In the genomic region with DNA sequence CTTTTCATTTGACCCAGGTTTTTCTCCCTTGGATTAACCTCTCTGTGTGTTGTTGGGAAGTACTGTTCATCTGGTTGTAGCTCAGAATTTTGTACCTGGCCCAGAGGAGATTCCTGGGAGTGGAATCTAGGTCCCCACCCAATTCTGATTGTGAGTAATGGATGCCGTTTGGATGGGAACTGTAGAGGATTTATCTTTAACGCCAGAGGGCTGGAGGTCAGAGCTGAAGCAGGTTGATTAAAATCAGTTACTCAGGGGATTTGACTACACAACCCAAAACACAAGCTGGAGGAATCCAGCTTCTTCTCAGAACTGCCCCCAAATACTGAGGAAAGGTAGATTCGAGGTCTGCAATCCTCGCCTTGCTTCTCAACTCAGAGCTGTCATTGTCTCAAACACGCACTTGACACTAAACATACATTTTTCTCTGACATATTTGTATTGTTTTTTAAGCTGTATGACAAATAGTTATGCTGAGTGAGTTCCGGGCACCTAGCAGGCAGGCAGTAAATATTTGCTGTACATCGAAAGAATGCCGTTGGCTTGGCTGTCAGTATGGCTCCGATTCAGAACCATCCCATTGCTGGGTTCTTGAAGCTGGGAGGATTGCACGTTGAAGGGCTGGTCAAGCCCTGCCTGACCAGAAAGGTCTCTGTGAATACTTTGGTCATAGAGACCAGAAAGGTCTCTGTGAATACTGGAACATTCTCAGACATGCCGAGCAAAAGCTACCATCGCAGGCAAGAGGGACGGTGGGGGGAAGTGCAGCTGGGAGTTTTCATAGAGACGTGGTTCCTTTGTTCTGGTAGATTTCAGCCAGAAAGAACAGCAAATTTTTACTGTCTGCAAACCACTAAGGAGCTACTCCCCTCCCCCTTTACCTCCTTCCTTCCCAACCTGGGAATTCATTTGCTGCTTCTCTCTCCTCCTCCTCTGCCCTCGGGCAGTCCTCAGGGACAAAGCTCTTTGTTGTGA, we compare ENCODE assay signal across 8 cellular contexts.
DNase-seq lines count a peak whose midpoint lies in the region; ATAC-seq and TF ChIP-seq lines count a peak whose summit lies in the region.

No MANE protein-coding gene starts in this region.

- DNase-seq in AG10803 (ENCODE audit: low read depth) (peak; percentile 77), astrocyte of the cerebellum (ENCODE audit: low read depth) (no peak), upper lobe of left lung (no peak), NCI-H510A treated with DMSO at 0.1 percent for 48 hours (lab: John Stamatoyannopoulos, UW) (no peak)

- peak overlapping the region; percentile 79; the same call in 1 of the 2 replicates for H3K27ac ChIP-seq in HUES6 (ENCODE audit: low read depth, low read length)
- H3K27ac ChIP-seq in liver (ENCODE audit: low read depth in 1 of 2, low read length in 2 of 2), result peak overlapping the region in 1 of 2 donors; percentile 83
- peak overlapping the region; percentile 70 to 83 (median 79) for H3K27ac ChIP-seq in upper lobe of left lung

- TF ChIP-seq POLR2A in upper lobe of left lung (IDR thresholded peaks at IDR 0.05), result no peak

- no peak for ATAC-seq in upper lobe of left lung (ENCODE audit: low FRiP score in 2 of 2)
- ATAC-seq in HG03196 (IDR thresholded peaks at IDR 0.05; ENCODE audit: unreplicated experiment), result no peak
- ATAC-seq in HG03521 (IDR thresholded peaks at IDR 0.05; ENCODE audit: unreplicated experiment), result no peak

- in situ Hi-C loops in astrocyte of the cerebellum (cut with HindIII; ENCODE audit: low sequenced_read_pairs), result no loop called here

- no peak for TF ChIP-seq RAD21 in liver (IDR thresholded peaks at IDR 0.05)

- H3K9ac ChIP-seq in HUES6 (ENCODE audit: low read length), result peak overlapping the region; percentile 80
- H3K9ac ChIP-seq in liver (ENCODE audit: low read depth in 1 of 2, low read length in 2 of 2), result no peak overlapping the region

- TF ChIP-seq CTCF in AG10803 (conservative IDR thresholded peaks at IDR 0.05; ENCODE audit: low read length) (no peak), astrocyte of the cerebellum (IDR thresholded peaks at IDR 0.05; ENCODE audit: low read depth, low read length, missing control alignments) (no peak), liver (IDR thresholded peaks at IDR 0.05; ENCODE audit: low read depth, low read length, missing input control) (no peak), upper lobe of left lung (IDR thresholded peaks at IDR 0.05) (no peak)

- H3K36me3 ChIP-seq in HUES6 (ENCODE audit: control insufficient read depth, insufficient read depth, low read length) (no peaks in the 10 kb centered on the region; the same call in 1 of the 2 replicates), liver (ENCODE audit: control insufficient read depth in 4 of 4, insufficient read depth in 3 of 4, low read depth in 1 of 4, low read length in 3 of 4) (no peaks in the 10 kb centered on the region), upper lobe of left lung (no peaks in the 10 kb centered on the region)

- 33% methylated on average over 15 of the region's 15 CpGs for WGBS in liver
- 34 to 36% methylated on average over 15 of the region's 15 CpGs for WGBS in upper lobe of left lung, 2 donors

- H3K4me1 ChIP-seq in HUES6 (ENCODE audit: control insufficient read depth, insufficient read depth, low read length) (peaks cover 36% of the 10 kb centered on the region), liver (ENCODE audit: control insufficient read depth in 4 of 4, insufficient read depth in 4 of 4, low read length in 3 of 4) (peaks cover 3 to 18% (median 8%) of the 10 kb centered on the region in 4 donors), upper lobe of left lung (peaks cover 2 to 22% (median 14%) of the 10 kb centered on the region in 4 donors)

- no peak for TF ChIP-seq EP300 in upper lobe of left lung (IDR thresholded peaks at IDR 0.05)

- peaks cover 20% of the 10 kb centered on the region for H3K9me3 ChIP-seq in HUES6 (ENCODE audit: control insufficient read depth, insufficient read depth, low read depth, low read length)
- H3K9me3 ChIP-seq in liver (ENCODE audit: control insufficient read depth in 4 of 4, low read length in 3 of 4), result no peaks in the 10 kb centered on the region
- H3K9me3 ChIP-seq in upper lobe of left lung, result no peaks in the 10 kb centered on the region

- H3K4me3 ChIP-seq in AG10803 (ENCODE audit: low read length), result peak overlapping the region; percentile 58
- peak overlapping the region; percentile 63 for H3K4me3 ChIP-seq in HUES6 (ENCODE audit: low read depth, low read length)
- peak overlapping the region; percentile 41 for H3K4me3 ChIP-seq in astrocyte of the cerebellum (ENCODE audit: low read depth, low read length)
- peak overlapping the region; percentile 30 to 67 (median 46) for H3K4me3 ChIP-seq in liver (ENCODE audit: low read depth in 1 of 3, low read length in 3 of 3)
- peak overlapping the region in 3 of 4 donors; percentile 38 to 54 (median 43) for H3K4me3 ChIP-seq in upper lobe of left lung

- H3K27me3 ChIP-seq in HUES6 (ENCODE audit: control insufficient read depth, insufficient read depth, low read length), result no peaks in the 10 kb centered on the region
- no peaks in the 10 kb centered on the region for H3K27me3 ChIP-seq in liver (ENCODE audit: control insufficient read depth in 4 of 4, insufficient read depth in 4 of 4, low read length in 3 of 4)
- no peaks in the 10 kb centered on the region for H3K27me3 ChIP-seq in upper lobe of left lung

TF ChIP-seq in liver, 16 proteins besides CTCF, POLR2A, EP300 and RAD21:
- TF ChIP-seq RXRA (IDR thresholded peaks at IDR 0.05) (no peak), HNF4G (IDR thresholded peaks at IDR 0.05) (no peak), EGR1 (IDR thresholded peaks at IDR 0.05; ENCODE audit: low read depth in 2 of 2) (no peak), SP1 (IDR thresholded peaks at IDR 0.05) (no peak), FOXA1 (IDR thresholded peaks at IDR 0.05) (no peak), TAF1 (conservative IDR thresholded peaks at IDR 0.05) (no peak), GABPA (IDR thresholded peaks at IDR 0.05 in 1 of 2, conservative IDR thresholded peaks at IDR 0.05 in 1 of 2) (no peak), FOXA2 (IDR thresholded peaks at IDR 0.05) (no peak), HNF4A (conservative IDR thresholded peaks at IDR 0.05) (no peak), NR2F2 (IDR thresholded peaks at IDR 0.05) (no peak)
- TF ChIP-seq, protein P1, sequence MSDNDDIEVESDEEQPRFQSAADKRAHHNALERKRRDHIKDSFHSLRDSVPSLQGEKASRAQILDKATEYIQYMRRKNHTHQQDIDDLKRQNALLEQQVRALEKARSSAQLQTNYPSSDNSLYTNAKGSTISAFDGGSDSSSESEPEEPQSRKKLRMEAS (IDR thresholded peaks at IDR 0.05), result no peak
- TF ChIP-seq, protein P2, sequence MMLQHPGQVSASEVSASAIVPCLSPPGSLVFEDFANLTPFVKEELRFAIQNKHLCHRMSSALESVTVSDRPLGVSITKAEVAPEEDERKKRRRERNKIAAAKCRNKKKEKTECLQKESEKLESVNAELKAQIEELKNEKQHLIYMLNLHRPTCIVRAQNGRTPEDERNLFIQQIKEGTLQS (IDR thresholded peaks at IDR 0.05), result no peak
